8 cellular contexts compared by ENCODE assay signal in genomic region chr2:152497481-152498052, GRCh38.
DNase-seq lines count a peak whose midpoint lies in the region; ATAC-seq and TF ChIP-seq lines count a peak whose summit lies in the region.

No MANE protein-coding gene starts in this region.

- ATAC-seq in left ventricle myocardium superior, result peak; percentile 34

- DNase-seq in left ventricle myocardium superior, result no peak
- DNase-seq in cardiac septum (ENCODE audit: low spot score), result no peak
- peak; percentile 40 for DNase-seq in LHCN-M2 (ENCODE audit: low read depth)
- peak; percentile 67 for DNase-seq in epithelial cell of esophagus (ENCODE audit: low read depth)
- no peak for DNase-seq in NCI-H510A (lab: John Stamatoyannopoulos, UW)
- no peak for DNase-seq in HFFc6
- DNase-seq in activated gamma-delta T cell treated with Interleukin-2 at 50 U/mL for 16 hours, result no peak
- DNase-seq in NK-92 (lab: John Stamatoyannopoulos, UW; ENCODE audit: unreplicated experiment), result no peak

- no peaks in the 10 kb centered on the region for H3K9me3 Mint-ChIP-seq in HFFc6

- TF ChIP-seq CTCF in epithelial cell of esophagus (IDR thresholded peaks at IDR 0.05; ENCODE audit: insufficient read depth, low read depth, low read length, missing control alignments) (no peak), HFFc6 (IDR thresholded peaks at IDR 0.05) (no peak)

- H3K4me1 Mint-ChIP-seq in HFFc6 (ENCODE audit: low read depth), result peaks cover 59% of the 10 kb centered on the region

- H3K27me3 Mint-ChIP-seq in HFFc6 (ENCODE audit: insufficient read depth), result no peaks in the 10 kb centered on the region

- no peak overlapping the region for H3K4me3 ChIP-seq in epithelial cell of esophagus (ENCODE audit: low read length)

- no peaks in the 10 kb centered on the region for H3K36me3 Mint-ChIP-seq in HFFc6 (ENCODE audit: low read depth)

- intact Hi-C loops in left ventricle myocardium superior (cut with micrococcal nuclease), result no loop called here
- intact Hi-C loops in cardiac septum (cut with DNase I), result no loop called here

- no peak overlapping the region for H3K4me3 Mint-ChIP-seq in HFFc6

- H3K27ac Mint-ChIP-seq in HFFc6, result no peak overlapping the region; the same call in 1 of the 2 replicates

Comparison
In these comparisons a context has a peak if more than half of its experiments do, and no peak if none do; other contexts are left out.
1. DNase-seq: peak in LHCN-M2 (single experiment) and epithelial cell of esophagus (single experiment); none in left ventricle myocardium superior (single experiment), cardiac septum (single experiment), NCI-H510A (single experiment), HFFc6 (single experiment), activated gamma-delta T cell treated with Interleukin-2 at 50 U/mL for 16 hours (single experiment) and NK-92 (single experiment).